ENCODE assay signal across 8 cellular contexts in the genomic region with DNA sequence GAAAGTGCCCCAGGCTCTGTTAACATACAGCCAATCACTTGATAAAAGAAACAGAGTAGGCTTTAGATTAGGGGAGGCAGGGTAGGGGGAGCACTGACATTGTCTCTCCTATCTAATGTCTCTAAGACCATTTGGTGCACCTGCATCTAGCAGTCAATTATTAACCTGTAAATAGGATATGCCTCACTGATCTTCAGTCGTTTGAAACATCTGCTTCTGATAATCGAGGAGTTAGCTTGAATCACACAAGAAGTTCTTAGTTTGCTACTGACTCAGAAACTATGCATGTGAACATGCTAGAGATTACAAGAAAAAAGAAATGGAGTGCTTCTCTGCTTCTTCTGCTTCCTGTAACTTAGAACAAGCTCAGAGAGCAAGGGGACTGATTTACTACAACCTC. TPM values are rescaled to one million over a fixed set of nuclear protein-coding genes. Genes with fewer than 3 reads are reported as not detected.
A peak's percentile ranks its signal among the peaks of the same experiment; 100 is the strongest.
DNase-seq lines count a peak whose midpoint lies in the region; ATAC-seq and TF ChIP-seq lines count a peak whose summit lies in the region.
"Not testable (repeated sequence)": the region's sequence is repeated elsewhere in the genome, so short reads cannot be mapped to it uniquely, and the experiment has no call there.

No MANE protein-coding gene starts in this region.

- H3K4me3 ChIP-seq in AG10803 (ENCODE audit: low read length); fibroblast of villous mesenchyme (ENCODE audit: low read depth, low read length): not testable (repeated sequence)

- DNase-seq in AG10803 (ENCODE audit: low read depth) (peak; percentile 46), HCEC 1CT (peak; percentile 38), NCI-H526 treated with DMSO at 0.1 percent for 48 hours (lab: John Stamatoyannopoulos, UW) (peak; percentile 39), fibroblast of villous mesenchyme (ENCODE audit: low read depth) (peak; percentile 0)

- TF ChIP-seq CTCF in AG10803 (conservative IDR thresholded peaks at IDR 0.05; ENCODE audit: low read length); fibroblast of villous mesenchyme (IDR thresholded peaks at IDR 0.05; ENCODE audit: insufficient read depth, low read depth, low read length): not testable (repeated sequence)

- ATAC-seq in GM18861 (IDR thresholded peaks at IDR 0.05; ENCODE audit: unreplicated experiment) = peak; percentile 93
- ATAC-seq in GM19463 (IDR thresholded peaks at IDR 0.05; ENCODE audit: unreplicated experiment) = peak; percentile 90
- ATAC-seq in HG02943 (IDR thresholded peaks at IDR 0.05; ENCODE audit: low read depth, unreplicated experiment) = peak; percentile 88
- ATAC-seq in HG03354 (IDR thresholded peaks at IDR 0.05; ENCODE audit: poor library complexity, severe bottlenecking, unreplicated experiment) = peak; percentile 91

RNA-seq across cellular contexts. Expression of a gene that starts 23.4 kb away (rescaled TPM):
- total RNA-seq in fibroblast of villous mesenchyme = 3.0 and 5.8 TPM in 2 replicates
